8 cellular contexts compared by ENCODE assay signal in genomic region chr6:27838513-27839302, GRCh38.
DNase-seq lines count a peak whose midpoint lies in the region; ATAC-seq and TF ChIP-seq lines count a peak whose summit lies in the region.
"Not testable (repeated sequence)": the region's sequence is repeated elsewhere in the genome, so short reads cannot be mapped to it uniquely, and the experiment has no call there.

No MANE protein-coding gene starts in this region.

- peak; percentile 9 for ATAC-seq in HG03066 (IDR thresholded peaks at IDR 0.05; ENCODE audit: low read depth, unreplicated experiment)

- CTCF ChIA-PET in activated CD4-positive, alpha-beta memory T cell treated with anti-CD3 and anti-CD28 coated beads, Interleukin-2, amount 10 ng/mL, durations not matched to agents 7 days and 5 days (lab: Charles Lee), result interaction anchor here (0.5 to 9.8 kb wide), 9 partner anchors 14 to 691 kb away, joined by 3 to 166 read pairs (median 15); a partner anchor contains a TSS

- WGBS in urinary bladder, result under 1% methylated on average over 48 of the region's 48 CpGs

- peaks cover 28% of the 10 kb centered on the region for H3K4me1 Mint-ChIP-seq in activated CD4-positive, alpha-beta memory T cell treated with anti-CD3 and anti-CD28 coated beads, Interleukin-2, amount 10 ng/mL, durations not matched to agents 7 days and 5 days
- peaks cover 20% of the 10 kb centered on the region for H3K4me1 Mint-ChIP-seq in progenitor cell of endocrine pancreas (ENCODE audit: low read depth)

- H3K36me3 ChIP-seq in urinary bladder (ENCODE audit: insufficient read depth), result not testable (repeated sequence)

- not testable (repeated sequence) for H3K4me1 ChIP-seq in urinary bladder (ENCODE audit: insufficient read depth)

- H3K27ac Mint-ChIP-seq in activated CD4-positive, alpha-beta memory T cell treated with anti-CD3 and anti-CD28 coated beads, Interleukin-2, amount 10 ng/mL, durations not matched to agents 7 days and 5 days; progenitor cell of endocrine pancreas: not testable (repeated sequence)

- H3K4me3 Mint-ChIP-seq in activated CD4-positive, alpha-beta memory T cell treated with anti-CD3 and anti-CD28 coated beads, Interleukin-2, amount 10 ng/mL, durations not matched to agents 7 days and 5 days; progenitor cell of endocrine pancreas (ENCODE audit: low read depth): not testable (repeated sequence)

- POLR2A ChIA-PET in activated CD4-positive, alpha-beta memory T cell treated with anti-CD3 and anti-CD28 coated beads, Interleukin-2, amount 10 ng/mL, durations not matched to agents 7 days and 5 days (lab: Charles Lee), result interaction anchor here (0.7 to 11.8 kb wide), 53 partner anchors 8 to 1822 kb away, joined by 3 to 2396 read pairs (median 9); partner anchors contain the start of genes ZKSCAN3, ZKSCAN8, ZNF184 and ZSCAN26

- DNase-seq in NCI-H82 (lab: John Stamatoyannopoulos, UW) (peak; percentile 78), coronary artery (ENCODE audit: low spot score) (peak; percentile 90), islet precursor cell (peak; percentile 81), progenitor cell of endocrine pancreas (ENCODE audit: low spot score, unreplicated experiment) (peak; percentile 51)
- peak; percentile 72 for DNase-seq in activated CD4-positive, alpha-beta memory T cell treated with anti-CD3 and anti-CD28 coated beads, Interleukin-2, amount 10 ng/mL, durations not matched to agents 7 days and 5 days

- H3K27me3 Mint-ChIP-seq in activated CD4-positive, alpha-beta memory T cell treated with anti-CD3 and anti-CD28 coated beads, Interleukin-2, amount 10 ng/mL, durations not matched to agents 7 days and 5 days; progenitor cell of endocrine pancreas: not testable (repeated sequence)

- peak; percentile 39 for TF ChIP-seq POLR2A in GM15510 (IDR thresholded peaks at IDR 0.05; ENCODE audit: borderline replicate concordance, extremely low read depth, insufficient read length)

- peaks cover 21% of the 10 kb centered on the region for H3K36me3 Mint-ChIP-seq in activated CD4-positive, alpha-beta memory T cell treated with anti-CD3 and anti-CD28 coated beads, Interleukin-2, amount 10 ng/mL, durations not matched to agents 7 days and 5 days (ENCODE audit: low read depth)
- not testable (repeated sequence) for H3K36me3 Mint-ChIP-seq in progenitor cell of endocrine pancreas (ENCODE audit: insufficient read depth)

- not testable (repeated sequence) for H3K9me3 Mint-ChIP-seq in activated CD4-positive, alpha-beta memory T cell treated with anti-CD3 and anti-CD28 coated beads, Interleukin-2, amount 10 ng/mL, durations not matched to agents 7 days and 5 days; progenitor cell of endocrine pancreas (ENCODE audit: low read depth)

- peak overlapping the region; percentile 84 for H3K4me3 ChIP-seq in coronary artery
- H3K4me3 ChIP-seq in urinary bladder (ENCODE audit: low read depth, low read length), result peak overlapping the region; percentile 68

- not testable (repeated sequence) for TF ChIP-seq CTCF in coronary artery (IDR thresholded peaks at IDR 0.05); progenitor cell of endocrine pancreas (IDR thresholded peaks at IDR 0.05; ENCODE audit: unreplicated experiment)

- H3K27ac ChIP-seq in coronary artery (peak overlapping the region; percentile 96 to 98), urinary bladder (ENCODE audit: low read depth) (peak overlapping the region; percentile 80)

Comparison
In these comparisons a context has a peak if more than half of its experiments do, and no peak if none do; other contexts are left out.
1. Peak in every context shown above with its lines: DNase-seq, ATAC-seq, H3K4me3 ChIP-seq and H3K27ac ChIP-seq.